8 cellular contexts compared by ENCODE assay signal in the genomic region with DNA sequence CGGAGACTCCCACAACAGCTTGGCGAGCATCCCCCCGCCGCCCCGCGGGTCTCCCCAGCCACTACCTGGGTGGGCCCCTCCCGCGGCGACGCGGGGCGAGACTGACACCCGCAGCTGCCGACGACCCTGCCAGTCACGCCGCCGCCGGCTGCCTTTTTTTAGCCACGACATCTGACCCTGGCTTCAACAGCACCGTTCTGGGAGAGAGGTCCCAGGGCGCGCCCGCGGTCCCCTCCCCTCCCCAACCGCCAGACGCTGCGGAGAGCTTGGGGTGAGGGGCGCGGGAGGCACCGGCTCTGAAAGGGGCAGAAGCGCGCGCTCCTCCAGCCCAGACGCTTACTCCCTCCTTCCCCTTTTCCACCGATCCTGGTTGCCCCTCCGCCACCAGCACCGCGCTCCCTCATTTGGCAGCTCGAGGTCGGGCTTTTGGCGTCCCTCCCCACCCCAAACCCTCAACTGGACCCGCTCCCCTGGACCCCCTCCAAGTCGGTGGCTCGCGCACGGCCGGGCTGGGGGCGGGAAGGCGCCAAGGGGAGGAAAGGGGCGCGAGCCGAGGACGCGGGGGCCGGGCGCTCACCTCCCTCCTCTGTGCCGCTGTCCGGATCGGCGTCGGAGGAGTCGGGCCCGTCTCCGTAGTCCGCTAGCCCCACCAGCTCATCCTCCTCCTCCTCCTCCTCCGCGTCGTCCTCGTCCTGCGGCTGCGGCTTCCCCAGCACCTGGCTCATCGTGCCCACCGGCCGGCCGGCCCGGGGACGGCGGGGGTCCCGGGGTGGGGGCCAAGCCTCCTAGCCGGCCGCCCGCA. TPM values are rescaled to one million over a fixed set of nuclear protein-coding genes. Genes with fewer than 3 reads are reported as not detected.
DNase-seq lines count a peak whose midpoint lies in the region; ATAC-seq and TF ChIP-seq lines count a peak whose summit lies in the region.

No MANE protein-coding gene starts in this region.

- WGBS in psoas muscle, 3 donors, result 0% methylated on average over 44 to 83 of the region's 83 CpGs

- peaks cover 45% of the 10 kb centered on the region for H3K4me1 ChIP-seq in psoas muscle

- no peaks in the 10 kb centered on the region for H3K36me3 Mint-ChIP-seq in activated naive CD4-positive, alpha-beta T cell treated with anti-CD3 and anti-CD28 coated beads, Interleukin-2, amount 50 U/mL, for 24 hours

- peak overlapping the region; percentile 99 for H3K27ac ChIP-seq in psoas muscle

- intact Hi-C loops in left cardiac atrium (cut with DNase I) (loop anchor here in 1 of 2 donors (5.0 kb wide), 1 partner anchor 39 kb away; no protein-coding TSS in a partner anchor), psoas muscle (cut with DNase I) (loop anchor here in 1 of 2 donors (5.0 kb wide), 1 partner anchor 39 kb away; no protein-coding TSS in a partner anchor)

- H3K36me3 ChIP-seq in psoas muscle (ENCODE audit: insufficient read depth in 1 of 2, low read depth in 1 of 2), result no peaks in the 10 kb centered on the region

- H3K9me3 Mint-ChIP-seq in activated naive CD4-positive, alpha-beta T cell treated with anti-CD3 and anti-CD28 coated beads, Interleukin-2, amount 50 U/mL, for 24 hours, result no peaks in the 10 kb centered on the region

- no peaks in the 10 kb centered on the region for H3K9me3 ChIP-seq in psoas muscle

- TF ChIP-seq CTCF in psoas muscle (IDR thresholded peaks at IDR 0.05), result no peak

- peaks cover 5% of the 10 kb centered on the region for H3K27me3 Mint-ChIP-seq in activated naive CD4-positive, alpha-beta T cell treated with anti-CD3 and anti-CD28 coated beads, Interleukin-2, amount 50 U/mL, for 24 hours

- peak; percentile 42 for DNase-seq in NCI-H345 (lab: John Stamatoyannopoulos, UW)
- no peak for DNase-seq in NCI-H345 treated with DMSO at 0.1 percent for 48 hours (lab: John Stamatoyannopoulos, UW; ENCODE audit: unreplicated experiment)
- peak; percentile 58 for DNase-seq in NCI-H774 (lab: John Stamatoyannopoulos, UW)
- peak; percentile 50 for DNase-seq in left cardiac atrium
- DNase-seq in psoas muscle, result peak; percentile 64 to 88
- DNase-seq in NCI-H524 treated with DMSO at 0.1 percent for 48 hours (lab: John Stamatoyannopoulos, UW), result no peak

- H3K4me1 Mint-ChIP-seq in activated naive CD4-positive, alpha-beta T cell treated with anti-CD3 and anti-CD28 coated beads, Interleukin-2, amount 50 U/mL, for 24 hours, result peaks cover 22% of the 10 kb centered on the region

- peak overlapping the region; percentile 90 for H3K4me3 ChIP-seq in psoas muscle

- peak overlapping the region; percentile 85 for H3K4me3 Mint-ChIP-seq in activated naive CD4-positive, alpha-beta T cell treated with anti-CD3 and anti-CD28 coated beads, Interleukin-2, amount 50 U/mL, for 24 hours

- H3K27me3 ChIP-seq in psoas muscle (ENCODE audit: insufficient read depth in 3 of 3, low read length in 2 of 3), result no peaks in the 10 kb centered on the region

- ATAC-seq in HG02885 (IDR thresholded peaks at IDR 0.05; ENCODE audit: poor library complexity, unreplicated experiment) (peak; percentile 57), left cardiac atrium (peak; percentile 60 to 70), psoas muscle (peak; percentile 63 to 78 (median 72))

- H3K27ac Mint-ChIP-seq in activated naive CD4-positive, alpha-beta T cell treated with anti-CD3 and anti-CD28 coated beads, Interleukin-2, amount 50 U/mL, for 24 hours, result no peak overlapping the region

RNA-seq across cellular contexts. Expression of gene RRAGD, which starts 0.6 kb away (rescaled TPM):
- total RNA-seq in left cardiac atrium (10 to 100 TPM; 89.5 to 99.6 TPM), psoas muscle (100 to 1,000 TPM; 105 to 148 (median 125) TPM)
- polyA plus RNA-seq in psoas muscle, result 100 to 1,000 TPM in 1 of 3 donors, 10 to 100 TPM in 2; 34.8 to 163 (median 70.8) TPM

RNA-seq across cellular contexts. Expression of gene ANKRD6, which starts 21.5 kb away (rescaled TPM):
- total RNA-seq in left cardiac atrium (10 to 100 TPM in 1 of 2 donors, 1 to 10 TPM in 1; 9.1 to 13.7 TPM), psoas muscle (1 to 10 TPM; 2.4 to 9.0 (median 4.6) TPM)
- polyA plus RNA-seq in psoas muscle, result 1 to 10 TPM; 1.2 to 2.3 (median 1.8) TPM

RNA-seq across cellular contexts. Expression of gene UBE2J1, which starts 58.9 kb away (rescaled TPM):
- total RNA-seq in left cardiac atrium (10 to 100 TPM; 15.6 to 26.1 TPM), psoas muscle (10 to 100 TPM; 11.5 to 21.6 (median 17.4) TPM)
- 10 to 100 TPM; 10.0 to 20.7 (median 12.9) TPM for polyA plus RNA-seq in psoas muscle

Comparison
In these comparisons a context has a peak if more than half of its experiments do, and no peak if none do; other contexts are left out.
1. DNase-seq: peak in NCI-H345 (single experiment), NCI-H774 (single experiment), left cardiac atrium (single experiment) and psoas muscle (2 of 2); none in NCI-H345 treated with DMSO at 0.1 percent for 48 hours (single experiment) and NCI-H524 treated with DMSO at 0.1 percent for 48 hours (single experiment).
2. Peak in every context shown above with its lines, with median percentiles within 50 percentile points of each other: ATAC-seq.